19 cellular contexts compared by ENCODE assay signal in genomic region chr2:29139731-29140130, GRCh38. TPM values are rescaled to one million over a fixed set of nuclear protein-coding genes. Genes with fewer than 3 reads are reported as not detected.
A peak's percentile ranks its signal among the peaks of the same experiment; 100 is the strongest.
DNase-seq lines count a peak whose midpoint lies in the region; ATAC-seq, FAIRE-seq and TF ChIP-seq lines count a peak whose summit lies in the region.
"Had no signal": no experiment of that assay in that cellular context is flagged by ENCODE, and none has a peak within 500 bp of the region (broad histone marks: within the 10 kb centered on the region; RNA-seq: fewer than 3 reads in every experiment).

No MANE protein-coding gene starts in this region.

- H3K79me2 ChIP-seq in ACC112 (ENCODE audit: control insufficient read depth, insufficient read depth, low read length, unreplicated experiment) (peaks cover 40% of the 10 kb centered on the region), GM12878 (ENCODE audit: control insufficient read depth, insufficient read depth, low read length) (no peaks in the 10 kb centered on the region)

- WGBS in GM12878 (ENCODE audit: insufficient coverage, insufficient replicate concordance, low lambda C conversion rate, missing lambda C conversion rate): 100% methylated on average over 1 of the region's 1 CpG

- H3K4me1 Mint-ChIP-seq in Calu3 (ENCODE audit: low read depth, unreplicated experiment): peaks cover 34% of the 10 kb centered on the region
- H3K4me1 Mint-ChIP-seq in T-helper 2 cell treated with Interferon-gamma antibody and Interleukin-4, amounts not matched to agents 5 μg/mL and 100 μg/mL, for 36 hours (ENCODE audit: low read depth): peaks cover 18% of the 10 kb centered on the region
- H3K4me1 Mint-ChIP-seq: CD14-positive monocyte had no signal

- H3K4me3 ChIP-seq in ACC112 (ENCODE audit: low read depth, low read length) (peak overlapping the region; percentile 64), GM12878 (no peak overlapping the region)

- H3K36me3 ChIP-seq in ACC112 (ENCODE audit: insufficient read depth, low read length) (peaks cover 65% of the 10 kb centered on the region), GM12878 (ENCODE audit: control insufficient read depth in 2 of 2, insufficient read depth in 2 of 2, low read length in 1 of 2) (peaks cover 4 to 11% of the 10 kb centered on the region in 2 experiments; a peak in 3 of 4 replicates)

- no peak overlapping the region for H3K4me2 ChIP-seq in GM12878 (ENCODE audit: control insufficient read depth, insufficient read depth)

- TF ChIP-seq POLR2A in GM12878 (IDR thresholded peaks at IDR 0.05; ENCODE audit: low read depth, low read length): no peak

- TF ChIP-seq CTCF in Calu3 (IDR thresholded peaks at IDR 0.05; ENCODE audit: unreplicated experiment): no peak
- TF ChIP-seq CTCF in GM12878 (IDR thresholded peaks at IDR 0.05 in 2 of 3, conservative IDR thresholded peaks at IDR 0.05 in 1 of 3; ENCODE audit: control insufficient read depth in 2 of 3, extremely low read depth in 1 of 3, insufficient read depth in 1 of 3, low read depth in 3 of 3, low read length in 3 of 3): no peak

- intact Hi-C loops in Calu3 (cut with micrococcal nuclease; ENCODE audit: unreplicated experiment) (no loop called here), GM12878 (cut with micrococcal nuclease; ENCODE audit: unreplicated experiment) (no loop called here)

- H3K9me3 ChIP-seq in GM12878 (replicated peaks; ENCODE audit: control insufficient read depth, insufficient read depth, low read length): no peaks in the 10 kb centered on the region

- H3K27ac ChIP-seq in ACC112 (ENCODE audit: low read depth, low read length) (peak overlapping the region; percentile 84), GM12878 (ENCODE audit: control insufficient read depth, insufficient read depth) (no peak overlapping the region)
- H3K27ac ChIP-seq: RWPE1 had no signal

- in situ Hi-C loops in GM12878 (cut with MboI): no loop called here

- ATAC-seq in GM12878 (no peak), HG03280 (IDR thresholded peaks at IDR 0.05; ENCODE audit: unreplicated experiment) (no peak)
- ATAC-seq: SK-N-SH treated with all-trans-retinoic acid at 6 μM for 48 hours had no signal

- DNase-seq in Calu3 (no peak), GM12878 (ENCODE audit: low read depth, low spot score) (no peak), NCI-H1092 (lab: John Stamatoyannopoulos, UW) (no peak), NCI-H2081 (lab: John Stamatoyannopoulos, UW) (no peak)
- DNase-seq in T-helper 2 cell treated with Interferon-gamma antibody and Interleukin-4, amounts not matched to agents 5 μg/mL and 100 μg/mL, for 36 hours (ENCODE audit: low spot score): no peak
- DNase-seq: DMS79 treated with DMSO at 0.1 percent for 48 hours, H7, NCI-H1417, NCI-H187, NCI-H2227 treated with DMSO at 0.1 percent for 48 hours, NCI-H524, NCI-H82, OCI-M1, SIG-M5 had no signal

- no peak for TF ChIP-seq RAD21 in GM12878 (IDR thresholded peaks at IDR 0.05; ENCODE audit: insufficient read depth, low read depth, low read length)

- CTCF ChIA-PET in Calu3 (lab: Charles Lee): no interaction called here
- CTCF ChIA-PET in GM12878 (lab: Yijun Ruan, JAX): no interaction called here

- no peak for TF ChIP-seq EP300 in GM12878 (IDR thresholded peaks at IDR 0.05; ENCODE audit: borderline replicate concordance in 1 of 2, control insufficient read depth in 1 of 2, low read depth in 2 of 2, low read length in 2 of 2)

- peaks cover 5% of the 10 kb centered on the region for H3K9me3 Mint-ChIP-seq in Calu3 (ENCODE audit: low read depth, unreplicated experiment)
- H3K9me3 Mint-ChIP-seq in T-helper 2 cell treated with Interferon-gamma antibody and Interleukin-4, amounts not matched to agents 5 μg/mL and 100 μg/mL, for 36 hours: peaks cover 23% of the 10 kb centered on the region

- RAD21 ChIA-PET in GM12878 (lab: Charles Lee; ENCODE audit: unreplicated experiment): no interaction called here

- H3K27me3 Mint-ChIP-seq in Calu3 (ENCODE audit: unreplicated experiment): no peaks in the 10 kb centered on the region
- H3K27me3 Mint-ChIP-seq in T-helper 2 cell treated with Interferon-gamma antibody and Interleukin-4, amounts not matched to agents 5 μg/mL and 100 μg/mL, for 36 hours (ENCODE audit: low read depth): no peaks in the 10 kb centered on the region

- H3K4me1 ChIP-seq in ACC112 (ENCODE audit: control insufficient read depth, insufficient read depth, low read length, unreplicated experiment) (peaks cover 8% of the 10 kb centered on the region), GM12878 (ENCODE audit: control insufficient read depth, insufficient read depth, low read length) (peaks cover 5% of the 10 kb centered on the region; the same call in 1 of the 2 replicates)

- peak overlapping the region; percentile 19 for H3K4me3 Mint-ChIP-seq in Calu3 (ENCODE audit: low read depth, unreplicated experiment)
- H3K4me3 Mint-ChIP-seq in T-helper 2 cell treated with Interferon-gamma antibody and Interleukin-4, amounts not matched to agents 5 μg/mL and 100 μg/mL, for 36 hours: peak overlapping the region; percentile 44
- H3K4me3 Mint-ChIP-seq: CD14-positive monocyte had no signal

- FAIRE-seq in GM12878 (lab: Jason Lieb, UNC): no peak

- H2AFZ ChIP-seq in ACC112 (ENCODE audit: low read length, unreplicated experiment) (no peak overlapping the region), GM12878 (ENCODE audit: control insufficient read depth, low read depth, low read length) (no peak overlapping the region)

- H4K20me1 ChIP-seq in GM12878 (ENCODE audit: control insufficient read depth, insufficient read depth): no peaks in the 10 kb centered on the region

- no peak overlapping the region for H3K9ac ChIP-seq in GM12878 (ENCODE audit: control insufficient read depth, insufficient read depth, low read length)

- H3K27ac Mint-ChIP-seq in Calu3 (ENCODE audit: unreplicated experiment): peak overlapping the region; percentile 30
- peak overlapping the region; percentile 61 for H3K27ac Mint-ChIP-seq in T-helper 2 cell treated with Interferon-gamma antibody and Interleukin-4, amounts not matched to agents 5 μg/mL and 100 μg/mL, for 36 hours
- H3K27ac Mint-ChIP-seq: CD14-positive monocyte had no signal

- POLR2A ChIA-PET in GM12878 (lab: Charles Lee): interaction anchor here (0.7 kb wide), 1 partner anchor 23 kb away, joined by 3 read pairs; no protein-coding TSS in a partner anchor

- H3K36me3 Mint-ChIP-seq in Calu3 (ENCODE audit: insufficient read depth, unreplicated experiment): peaks cover 82% of the 10 kb centered on the region
- peaks cover 68% of the 10 kb centered on the region for H3K36me3 Mint-ChIP-seq in T-helper 2 cell treated with Interferon-gamma antibody and Interleukin-4, amounts not matched to agents 5 μg/mL and 100 μg/mL, for 36 hours (ENCODE audit: low read depth)

- SMC1A ChIA-PET in GM12878 (lab: Charles Lee; ENCODE audit: uncharacterized antibody, unreplicated experiment): interaction anchor here (1.0 kb wide), 1 partner anchor 9 kb away, joined by 3 read pairs; no protein-coding TSS in a partner anchor

- BruUV-seq in Calu3 (replicated peaks; lab: Mats Ljungman, UMichigan) (no TSS peak), GM12878 (replicated peaks; lab: Mats Ljungman, UMichigan) (no TSS peak)

- no peaks in the 10 kb centered on the region for H3K27me3 ChIP-seq in ACC112 (ENCODE audit: insufficient read depth, low read length)
- no peaks in the 10 kb centered on the region for H3K27me3 ChIP-seq in GM12878 (replicated peaks in 1 of 2; ENCODE audit: control insufficient read depth in 2 of 2, insufficient read depth in 2 of 2, low read length in 1 of 2)

TF ChIP-seq in GM12878, 131 proteins besides CTCF, POLR2A, EP300 and RAD21 (continues in another document):
- TF ChIP-seq, protein P1, sequence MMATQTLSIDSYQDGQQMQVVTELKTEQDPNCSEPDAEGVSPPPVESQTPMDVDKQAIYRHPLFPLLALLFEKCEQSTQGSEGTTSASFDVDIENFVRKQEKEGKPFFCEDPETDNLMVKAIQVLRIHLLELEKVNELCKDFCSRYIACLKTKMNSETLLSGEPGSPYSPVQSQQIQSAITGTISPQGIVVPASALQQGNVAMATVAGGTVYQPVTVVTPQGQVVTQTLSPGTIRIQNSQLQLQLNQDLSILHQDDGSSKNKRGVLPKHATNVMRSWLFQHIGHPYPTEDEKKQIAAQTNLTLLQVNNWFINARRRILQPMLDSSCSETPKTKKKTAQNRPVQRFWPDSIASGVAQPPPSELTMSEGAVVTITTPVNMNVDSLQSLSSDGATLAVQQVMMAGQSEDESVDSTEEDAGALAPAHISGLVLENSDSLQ (IDR thresholded peaks at IDR 0.05): peak; percentile 51; the same call in 1 of the 2 replicates
- no peak for TF ChIP-seq BACH1 (IDR thresholded peaks at IDR 0.05; ENCODE audit: borderline replicate concordance)

RNA-seq across cellular contexts. Expression of gene CLIP4, which starts 24.5 kb away (rescaled TPM):
- 136 and 184 TPM in 2 replicates for total RNA-seq in Calu3 (2022)
- 237 and 241 TPM in 2 replicates for total RNA-seq in GM12878 (2013; cell fraction: nucleolus; rRNA removed)
- 16.0 and 18.1 TPM in 2 replicates for total RNA-seq in GM12878 (2014; rRNA removed)
- 21.8 and 22.5 TPM in 2 replicates for total RNA-seq in GM12878 (2014; rRNA removed; fragmentation: Illumina TruSeq; extraction: Trizol)
- total RNA-seq in GM12878 (2021): 19.0 and 20.2 TPM in 2 replicates
- 13.1 TPM for polyA plus RNA-seq in GM12878 (2011; ENCODE audit: low read depth)
- 34.9 and 46.5 TPM in 2 replicates for polyA plus RNA-seq in GM12878 (2011; rRNA removed)
- 13.7 and 14.5 TPM in 2 replicates for polyA plus RNA-seq in GM12878 (2011; cell fraction: cytosol; rRNA removed)
- polyA plus RNA-seq in GM12878 (2011; cell fraction: nucleus; rRNA removed): 48.8 and 52.2 TPM in 2 replicates
- 17.4 and 18.7 TPM in 2 replicates for polyA plus RNA-seq in GM12878 (2012)
- polyA plus RNA-seq in GM12878 (2014; fragmentation: Illumina TruSeq; extraction: Trizol): 16.2 and 17.6 TPM in 2 replicates
- polyA plus RNA-seq in GM12878 (2014; fragmentation: Nextera tagmentation; extraction: Ambion mirVana): 1 to 10 TPM; 5.5 to 6.9 TPM
- polyA plus RNA-seq in GM12878 (2014; rRNA removed): 15.7 and 22.3 TPM in 2 replicates
- polyA plus RNA-seq in GM12878 (2016; fragmentation: Nextera tagmentation; extraction: Ambion mirVana): 10 to 100 TPM; 11.9 to 12.5 TPM
- 29.7 and 38.4 TPM in 2 replicates for polyA minus RNA-seq in GM12878 (2011; rRNA and poly(A)+ RNA removed)
- 9.7 and 11.5 TPM in 2 replicates for polyA minus RNA-seq in GM12878 (2011; cell fraction: cytosol; rRNA and poly(A)+ RNA removed)
- polyA minus RNA-seq in GM12878 (2011; cell fraction: nucleus; rRNA and poly(A)+ RNA removed): 35.3 and 47.7 TPM in 2 replicates
